Comparison of ENCODE assay signal across 8 cellular contexts in the genomic region with DNA sequence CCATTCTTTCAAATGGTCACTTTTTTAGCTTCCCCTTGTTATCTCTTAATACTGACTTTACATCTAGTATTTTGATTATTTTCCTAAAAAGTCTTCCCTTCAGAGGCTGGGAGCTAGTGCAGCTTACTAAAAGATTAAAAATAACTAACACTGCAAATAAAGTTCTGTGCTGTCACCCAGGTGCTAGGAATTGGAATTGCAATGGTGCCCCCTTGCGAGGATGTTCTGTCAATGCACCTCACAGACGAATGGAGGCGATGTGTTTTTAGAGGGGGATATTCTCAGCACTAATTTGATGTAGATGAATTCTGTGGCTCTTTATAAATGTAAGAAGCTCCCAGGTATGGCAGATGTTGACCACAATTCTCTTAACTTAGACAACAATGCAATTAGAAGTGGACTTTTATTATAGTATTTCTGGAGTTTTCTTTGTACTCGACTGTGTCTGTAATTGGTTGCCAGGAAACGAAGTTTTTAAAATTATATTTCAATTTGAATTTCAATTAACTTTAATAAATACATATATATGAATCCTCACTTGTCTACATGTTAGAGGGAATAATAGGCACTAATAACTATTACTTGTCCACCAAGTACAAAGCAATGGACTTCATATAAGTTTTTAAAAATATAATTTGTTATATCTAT. TPM values are rescaled to one million over a fixed set of nuclear protein-coding genes. Genes with fewer than 3 reads are reported as not detected.
DNase-seq lines count a peak whose midpoint lies in the region; ATAC-seq, FAIRE-seq and TF ChIP-seq lines count a peak whose summit lies in the region.

No MANE protein-coding gene starts in this region.

- DNase-seq in EH (ENCODE audit: low read depth) (peak; percentile 41), HL-60 (ENCODE audit: low read depth in 1 of 2, low spot score in 1 of 2) (peak in 1 of 2 experiments; percentile 32), SW480 (ENCODE audit: low spot score) (peak; percentile 16), GM12878 (ENCODE audit: low read depth, low spot score) (peak; percentile 3), iPS DF 6.9 (ENCODE audit: low read depth, low spot score) (peak; percentile 31), cortex of kidney (lab: John Stamatoyannopoulos, UW) (no peak)
- peak; percentile 11 to 35 (median 14) for DNase-seq in stimulated activated CD4-positive, alpha-beta T cell treated with anti-CD3 and anti-CD28 coated beads, Interleukin-12 subunit alpha, Interleukin-12 subunit beta, amount 100 ng/mL, for 48 hours (ENCODE audit: low read depth in 2 of 3, low spot score in 1 of 3)

- SMC1A ChIA-PET in GM12878 (lab: Charles Lee; ENCODE audit: uncharacterized antibody, unreplicated experiment) = interaction anchor here (0.7 to 2.5 kb wide), 11 partner anchors 27 to 1181 kb away, joined by 3 to 27 read pairs (median 3); no protein-coding TSS in a partner anchor

- peak; percentile 72 for TF ChIP-seq CTCF in HL-60 (IDR thresholded peaks at IDR 0.05; ENCODE audit: insufficient read depth, low read length)
- peak; percentile 82 to 88 (median 82) for TF ChIP-seq CTCF in GM12878 (IDR thresholded peaks at IDR 0.05 in 2 of 3, conservative IDR thresholded peaks at IDR 0.05 in 1 of 3; ENCODE audit: control insufficient read depth in 2 of 3, extremely low read depth in 1 of 3, insufficient read depth in 1 of 3, low read depth in 3 of 3, low read length in 3 of 3)

- H3K9me3 ChIP-seq in GM12878 (replicated peaks; ENCODE audit: control insufficient read depth, insufficient read depth, low read length) (no peaks in the 10 kb centered on the region), iPS DF 6.9 (ENCODE audit: control insufficient read depth, insufficient read depth, low read length) (no peaks in the 10 kb centered on the region)

- H3K79me2 ChIP-seq in GM12878 (ENCODE audit: control insufficient read depth, insufficient read depth, low read length) = no peaks in the 10 kb centered on the region

- BruUV-seq in GM12878 (replicated peaks; lab: Mats Ljungman, UMichigan) = no TSS peak

- H3K4me1 ChIP-seq in GM12878 (ENCODE audit: control insufficient read depth, insufficient read depth, low read length) (no peaks in the 10 kb centered on the region), iPS DF 6.9 (ENCODE audit: control insufficient read depth, insufficient read depth, low read length) (no peaks in the 10 kb centered on the region)

- no peak overlapping the region for H2AFZ ChIP-seq in GM12878 (ENCODE audit: control insufficient read depth, low read depth, low read length)

- no peaks in the 10 kb centered on the region for H4K20me1 ChIP-seq in GM12878 (ENCODE audit: control insufficient read depth, insufficient read depth)

- H3K27ac ChIP-seq in HL-60 (replicated peaks) (no peak overlapping the region), GM12878 (ENCODE audit: control insufficient read depth, insufficient read depth) (no peak overlapping the region), iPS DF 6.9 (ENCODE audit: low read length) (no peak overlapping the region)

- no peak overlapping the region for H3K4me2 ChIP-seq in GM12878 (ENCODE audit: control insufficient read depth, insufficient read depth)

- RAD21 ChIA-PET in GM12878 (lab: Charles Lee; ENCODE audit: unreplicated experiment) = interaction anchor here (0.9 to 2.3 kb wide), 6 partner anchors 38 to 1182 kb away, joined by 3 to 18 read pairs (median 3); no protein-coding TSS in a partner anchor

- peak; percentile 90 for FAIRE-seq in GM12878 (lab: Jason Lieb, UNC)

- POLR2A ChIA-PET in GM12878 (lab: Charles Lee) = interaction anchor here (1.0 kb wide), 1 partner anchor 1181 kb away, joined by 3 read pairs; no protein-coding TSS in a partner anchor

- H3K36me3 ChIP-seq in GM12878 (ENCODE audit: control insufficient read depth in 2 of 2, insufficient read depth in 2 of 2, low read length in 1 of 2) = no peaks in the 10 kb centered on the region
- H3K36me3 ChIP-seq in iPS DF 6.9 (ENCODE audit: control insufficient read depth, insufficient read depth, low read length) = no peaks in the 10 kb centered on the region

- no peak overlapping the region for H3K4me3 ChIP-seq in HL-60 (replicated peaks; ENCODE audit: insufficient read depth, low read length)
- no peak overlapping the region for H3K4me3 ChIP-seq in GM12878
- H3K4me3 ChIP-seq in iPS DF 6.9 (ENCODE audit: low read length) = no peak overlapping the region

- peak; percentile 67 for ATAC-seq in GM19463 (IDR thresholded peaks at IDR 0.05; ENCODE audit: unreplicated experiment)
- peak; percentile 85 for ATAC-seq in GM12878

- TF ChIP-seq RAD21 in GM12878 (IDR thresholded peaks at IDR 0.05; ENCODE audit: insufficient read depth, low read depth, low read length) = peak; percentile 92

- in situ Hi-C loops in GM12878 (cut with MboI) = loop anchor here (10.0 to 25.0 kb wide), 2 partner anchors 970 to 1177 kb away; no protein-coding TSS in a partner anchor

- intact Hi-C loops in GM12878 (cut with micrococcal nuclease; ENCODE audit: unreplicated experiment) = loop anchor here (5.0 kb wide), 2 partner anchors 1180 to 1250 kb away; no protein-coding TSS in a partner anchor

- no peak for TF ChIP-seq EP300 in GM12878 (IDR thresholded peaks at IDR 0.05; ENCODE audit: borderline replicate concordance in 1 of 2, control insufficient read depth in 1 of 2, low read depth in 2 of 2, low read length in 2 of 2)

- no peak overlapping the region for H3K9ac ChIP-seq in GM12878 (ENCODE audit: control insufficient read depth, insufficient read depth, low read length)

- no peak for TF ChIP-seq POLR2A in GM12878 (IDR thresholded peaks at IDR 0.05; ENCODE audit: low read depth, low read length)

- H3K27me3 ChIP-seq in HL-60 (ENCODE audit: insufficient read depth, poor library complexity, severe bottlenecking) (no peaks in the 10 kb centered on the region), GM12878 (replicated peaks in 1 of 2; ENCODE audit: control insufficient read depth in 2 of 2, insufficient read depth in 2 of 2, low read length in 1 of 2) (no peaks in the 10 kb centered on the region; a peak in 1 of 4 replicates), iPS DF 6.9 (ENCODE audit: control insufficient read depth, insufficient read depth, low read length) (no peaks in the 10 kb centered on the region; the same call in 1 of the 2 replicates)

- WGBS in GM12878 (ENCODE audit: insufficient coverage, insufficient replicate concordance, low lambda C conversion rate, missing lambda C conversion rate) = 36% methylated on average over 5 of the region's 5 CpGs
- WGBS in iPS DF 6.9 (ENCODE audit: insufficient coverage, insufficient read length) = no CpG with 5 or more reads among the region's 5 CpGs

- CTCF ChIA-PET in GM12878 (lab: Yijun Ruan, JAX) = interaction anchor here (0.8 to 3.4 kb wide), 27 partner anchors 7 to 1254 kb away, joined by 3 to 43 read pairs (median 4); no protein-coding TSS in a partner anchor

TF ChIP-seq in GM12878, 131 proteins besides CTCF, POLR2A, EP300 and RAD21 (continues in another document):
- no peak for TF ChIP-seq RCOR1 (conservative IDR thresholded peaks at IDR 0.05; ENCODE audit: low read depth, low read length)
- no peak for TF ChIP-seq BCL11A (IDR thresholded peaks at IDR 0.05; ENCODE audit: low read depth, low read length)
- no peak for TF ChIP-seq ASH2L (IDR thresholded peaks at IDR 0.05; ENCODE audit: borderline replicate concordance, low read depth)
- no peak for TF ChIP-seq ZNF24 (IDR thresholded peaks at IDR 0.05)
- no peak for TF ChIP-seq SPI1 (IDR thresholded peaks at IDR 0.05; ENCODE audit: borderline replicate concordance, insufficient read depth, low read depth, low read length)
- peak; percentile 75 for TF ChIP-seq ZBTB40 (IDR thresholded peaks at IDR 0.05; ENCODE audit: borderline replicate concordance)

RNA-seq across cellular contexts. Expression of gene SMIM31, which starts 22.0 kb away (rescaled TPM):
- not detected in 2 replicates for total RNA-seq in GM12878 (2013; cell fraction: nucleolus; rRNA removed)
- not detected in 2 replicates for total RNA-seq in GM12878 (2014; rRNA removed)
- total RNA-seq in GM12878 (2014; rRNA removed; fragmentation: Illumina TruSeq; extraction: Trizol) = not detected in 2 replicates
- not detected in 2 replicates for total RNA-seq in GM12878 (2021)
- not detected for polyA plus RNA-seq in GM12878 (2011; ENCODE audit: low read depth)
- polyA plus RNA-seq in GM12878 (2011; rRNA removed) = not detected in 2 replicates
- polyA plus RNA-seq in GM12878 (2011; cell fraction: cytosol; rRNA removed) = not detected in 2 replicates
- polyA plus RNA-seq in GM12878 (2011; cell fraction: nucleus; rRNA removed) = not detected in 2 replicates
- not detected in 2 replicates for polyA plus RNA-seq in GM12878 (2012)
- polyA plus RNA-seq in GM12878 (2014; fragmentation: Illumina TruSeq; extraction: Trizol) = not detected in 2 replicates
- not detected for polyA plus RNA-seq in GM12878 (2014; fragmentation: Nextera tagmentation; extraction: Ambion mirVana)
- polyA plus RNA-seq in GM12878 (2014; rRNA removed) = not detected in 2 replicates
- polyA plus RNA-seq in GM12878 (2016; fragmentation: Nextera tagmentation; extraction: Ambion mirVana) = not detected
- polyA minus RNA-seq in GM12878 (2011; rRNA and poly(A)+ RNA removed) = not detected in 2 replicates
- polyA minus RNA-seq in GM12878 (2011; cell fraction: cytosol; rRNA and poly(A)+ RNA removed) = not detected in 2 replicates
- not detected in 2 replicates for polyA minus RNA-seq in GM12878 (2011; cell fraction: nucleus; rRNA and poly(A)+ RNA removed)
